10 cellular contexts compared by ENCODE assay signal in genomic region chr5:178434016-178434761, GRCh38.
"Had no signal": no experiment of that assay in that cellular context is flagged by ENCODE, and none has a peak within 500 bp of the region (broad histone marks: within the 10 kb centered on the region; RNA-seq: fewer than 3 reads in every experiment).

No MANE protein-coding gene starts in this region.

- H3K4me3 ChIP-seq: lung, tibial nerve had no signal

- H3K36me3 Mint-ChIP-seq: naive thymus-derived CD4-positive, alpha-beta T cell had no signal

- H3K4me3 Mint-ChIP-seq: activated CD4-positive, alpha-beta T cell treated with anti-CD3 and anti-CD28 coated beads, Interleukin-2, amount 10 ng/mL, durations not matched to agents 24 days and 14 days; naive thymus-derived CD4-positive, alpha-beta T cell; T-helper 1 cell treated with Interleukin-12 subunit alpha and Interleukin-12 subunit beta and Interleukin-4 antibody, amounts not matched to agents 30 μg/mL and 1 μg/mL, for 36 hours had no signal

- H3K36me3 ChIP-seq: tibial nerve had no signal

- H3K4me1 ChIP-seq: tibial nerve had no signal

- DNase-seq: activated CD4-positive, alpha-beta T cell treated with anti-CD3 and anti-CD28 coated beads, Interleukin-2, amount 10 ng/mL, durations not matched to agents 24 days and 14 days; activated naive CD4-positive, alpha-beta T cell treated with anti-CD3 and anti-CD28 coated beads, Interleukin-2, amount 50 U/mL, for 16 hours; cerebellar nuclear complex; dermis blood vessel endothelial cell; erythroblast; SHP77 had no signal

- H3K9me3 Mint-ChIP-seq: activated CD4-positive, alpha-beta T cell treated with anti-CD3 and anti-CD28 coated beads, Interleukin-2, amount 10 ng/mL, durations not matched to agents 24 days and 14 days; T-helper 1 cell treated with Interleukin-12 subunit alpha and Interleukin-12 subunit beta and Interleukin-4 antibody, amounts not matched to agents 30 μg/mL and 1 μg/mL, for 36 hours had no signal

- ATAC-seq: naive thymus-derived CD4-positive, alpha-beta T cell had no signal

- H3K27ac Mint-ChIP-seq: activated CD4-positive, alpha-beta T cell treated with anti-CD3 and anti-CD28 coated beads, Interleukin-2, amount 10 ng/mL, durations not matched to agents 24 days and 14 days; T-helper 1 cell treated with Interleukin-12 subunit alpha and Interleukin-12 subunit beta and Interleukin-4 antibody, amounts not matched to agents 30 μg/mL and 1 μg/mL, for 36 hours had no signal

- H3K4me1 Mint-ChIP-seq: activated CD4-positive, alpha-beta T cell treated with anti-CD3 and anti-CD28 coated beads, Interleukin-2, amount 10 ng/mL, durations not matched to agents 24 days and 14 days; naive thymus-derived CD4-positive, alpha-beta T cell had no signal

- H3K27me3 Mint-ChIP-seq: activated CD4-positive, alpha-beta T cell treated with anti-CD3 and anti-CD28 coated beads, Interleukin-2, amount 10 ng/mL, durations not matched to agents 24 days and 14 days had no signal

- H3K27ac ChIP-seq: tibial nerve had no signal
